8 cellular contexts compared by ENCODE assay signal in the genomic region with DNA sequence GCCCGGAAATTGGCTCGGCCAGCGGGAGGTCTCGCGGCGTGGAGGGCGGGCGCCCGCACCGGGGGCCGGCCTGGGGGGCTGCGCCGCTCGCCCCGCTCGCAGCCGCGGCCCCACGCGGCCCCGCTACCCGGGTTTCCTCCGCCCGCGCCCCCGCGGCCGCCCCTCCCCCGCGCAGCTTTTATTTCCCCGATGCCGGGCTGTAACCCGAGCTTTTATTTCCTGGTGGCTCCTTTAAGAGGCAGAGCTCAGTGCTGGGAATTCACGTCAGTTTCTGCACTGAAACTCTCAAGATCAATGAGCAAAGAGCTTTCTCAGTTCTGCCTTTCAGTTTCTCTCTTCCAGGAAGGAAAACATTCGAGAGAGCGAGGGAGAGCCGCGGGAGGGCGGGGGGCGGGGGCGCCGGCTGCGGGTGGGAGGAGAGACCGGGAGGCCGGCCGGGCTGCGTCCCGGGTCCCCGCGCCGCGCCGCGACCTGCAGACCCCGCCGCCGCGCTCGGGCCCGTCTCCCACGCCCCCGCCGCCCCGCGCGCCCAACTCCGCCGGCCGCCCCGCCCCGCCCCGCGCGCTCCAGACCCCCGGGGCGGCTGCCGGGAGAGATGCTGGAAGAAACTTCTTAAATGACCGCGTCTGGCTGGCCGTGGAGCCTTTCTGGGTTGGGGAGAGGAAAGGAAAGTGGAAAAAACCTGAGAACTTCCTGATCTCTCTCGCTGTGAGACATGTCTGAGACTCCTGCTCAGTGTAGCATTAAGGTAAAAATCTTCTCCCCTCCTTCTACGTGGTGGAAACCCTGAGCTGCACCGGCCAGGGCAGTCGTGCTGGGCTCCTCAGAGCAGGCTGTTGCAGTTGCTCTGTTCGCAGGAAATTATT. TPM values are rescaled to one million over a fixed set of nuclear protein-coding genes. Genes with fewer than 3 reads are reported as not detected.
DNase-seq lines count a peak whose midpoint lies in the region; ATAC-seq and TF ChIP-seq lines count a peak whose summit lies in the region.

TSS of gene ETV6 (plus strand) at position 262 of the 866 bp plus-strand sequence. CDS start at position 716, 454 bp downstream.

- TF ChIP-seq CTCF in foreskin fibroblast (IDR thresholded peaks at IDR 0.05; ENCODE audit: low read depth, low read length): no peak
- TF ChIP-seq CTCF in neural cell (IDR thresholded peaks at IDR 0.05; ENCODE audit: poor library complexity, severe bottlenecking): no peak

- no peaks in the 10 kb centered on the region for H4K20me1 ChIP-seq in neural cell (ENCODE audit: insufficient read depth)

- peak; percentile 39 for ATAC-seq in GM21786 (IDR thresholded peaks at IDR 0.05; ENCODE audit: unreplicated experiment)

- peak within 1 kb of the TSS; percentile 96 for H3K27ac ChIP-seq in KOPT-K1 (ENCODE audit: low read depth, low read length, poor library complexity, severe bottlenecking)
- H3K27ac ChIP-seq in neural cell (ENCODE audit: low read length): peak within 1 kb of the TSS; percentile 100

- peak within 1 kb of the TSS; percentile 98 for H2AFZ ChIP-seq in neural cell (ENCODE audit: low read depth, low read length)

- no peaks in the 10 kb centered on the region for H3K27me3 ChIP-seq in neural cell (ENCODE audit: insufficient read depth, low read depth, low read length)

- no peaks in the 10 kb centered on the region for H3F3A ChIP-seq in neural cell (ENCODE audit: insufficient read depth, low read length, poor library complexity, severe bottlenecking)

- H3K36me3 ChIP-seq in KOPT-K1 (ENCODE audit: insufficient read depth, low read length): no peaks in the 10 kb centered on the region
- no peaks in the 10 kb centered on the region for H3K36me3 ChIP-seq in neural cell (ENCODE audit: insufficient read depth, low read length)

- TF ChIP-seq EP300 in neural cell (conservative IDR thresholded peaks at IDR 0.05; ENCODE audit: poor library complexity, severe bottlenecking): no peak

- peaks cover 15% of the 10 kb centered on the region for H3K79me2 ChIP-seq in neural cell (replicated peaks; ENCODE audit: insufficient read depth, low read length)

- H3K9ac ChIP-seq in neural cell (ENCODE audit: low read length): peak within 1 kb of the TSS; percentile 99

- peak; percentile 61 for DNase-seq in Daoy (ENCODE audit: low read depth)
- DNase-seq in SIG-M5 (lab: John Stamatoyannopoulos, UW): peak; percentile 73
- DNase-seq in activated gamma-delta T cell treated with Interleukin-2 at 50 U/mL for 16 hours: peak; percentile 38
- DNase-seq in foreskin fibroblast: peak; percentile 81 to 92
- peak; percentile 92 for DNase-seq in stromal cell of bone marrow (ENCODE audit: low read depth)

- no peak for TF ChIP-seq RAD21 in neural cell (conservative IDR thresholded peaks at IDR 0.05)

- H3K9me2 ChIP-seq in neural cell (ENCODE audit: insufficient read depth, low read length): no peaks in the 10 kb centered on the region

- peak within 1 kb of the TSS; percentile 84 to 88 for H3K4me3 ChIP-seq in foreskin fibroblast (ENCODE audit: low read depth in 1 of 2, low read length in 2 of 2)
- H3K4me3 ChIP-seq in neural cell (ENCODE audit: low read length): peak within 1 kb of the TSS; percentile 86

- H3K4me2 ChIP-seq in neural cell (ENCODE audit: low read length): peak within 1 kb of the TSS; percentile 83

- H3K9me3 ChIP-seq in KOPT-K1 (ENCODE audit: insufficient read depth, low read length, poor library complexity, severe bottlenecking) (no peaks in the 10 kb centered on the region), neural cell (ENCODE audit: low read length) (no peaks in the 10 kb centered on the region)

TF ChIP-seq in neural cell, 6 proteins besides CTCF, POLR2A, EP300 and RAD21:
- TF ChIP-seq REST (IDR thresholded peaks at IDR 0.05; ENCODE audit: borderline replicate concordance) (no peak), SMC3 (conservative IDR thresholded peaks at IDR 0.05; ENCODE audit: poor library complexity) (no peak), TAF1 (IDR thresholded peaks at IDR 0.05; ENCODE audit: low read depth) (no peak), POLR2AphosphoS5 (IDR thresholded peaks at IDR 0.05) (no peak), MXI1 (conservative IDR thresholded peaks at IDR 0.05; ENCODE audit: poor library complexity, severe bottlenecking) (no peak), EZH2 (IDR thresholded peaks at IDR 0.05; ENCODE audit: borderline replicate concordance, insufficient read depth, low read length, poor library complexity, severe bottlenecking) (no peak)

RNA-seq across cellular contexts. Expression of gene ETV6, which starts in this region (rescaled TPM):
- total RNA-seq in Daoy (2014; rRNA removed; shearing (Covaris generic)): 4.0 and 4.3 TPM in 2 replicates
- 0.80 and 1.6 TPM in 2 replicates for polyA plus RNA-seq in neural cell
- 2.9 and 3.7 TPM in 2 replicates for polyA minus RNA-seq in neural cell

Comparison
In these comparisons a context has a peak if more than half of its experiments do, and no peak if none do; other contexts are left out.
1. Peak in every context shown above with its lines: DNase-seq, ATAC-seq, H3K4me3 ChIP-seq and H3K27ac ChIP-seq.
2. DNase-seq: peak in every context shown above with its lines; median percentile 92 in stromal cell of bone marrow; 86 in foreskin fibroblast; 73 in SIG-M5; 61 in Daoy; 38 in activated gamma-delta T cell treated with Interleukin-2 at 50 U/mL for 16 hours.